ENCODE assay signal across 26 cellular contexts in genomic region chr16:51402239-51402638, GRCh38.
"Had no signal": no experiment of that assay in that cellular context is flagged by ENCODE, and none has a peak within 500 bp of the region (broad histone marks: within the 10 kb centered on the region; RNA-seq: fewer than 3 reads in every experiment).

No MANE protein-coding gene starts in this region.

- H3K4me3 Mint-ChIP-seq: effector memory CD8-positive, alpha-beta T cell; mesothelial cell of epicardium; naive B cell; natural killer cell treated with Interleukin-12 subunit alpha and Interleukin-12 subunit beta and Interleukin-15 and Interleukin-18, amount 100 ng/mL, for 72 hours; neural progenitor cell; stimulated activated naive CD8-positive, alpha-beta T cell treated with anti-CD3 and anti-CD28 coated beads, Interleukin-15, amount 100 ng/mL, for 72 hours; type B pancreatic cell had no signal

- H3K27me3 ChIP-seq: esophagus squamous epithelium, heart right ventricle, neural progenitor cell, spleen, testis, tibial artery had no signal

- H3K27me3 Mint-ChIP-seq: effector memory CD8-positive, alpha-beta T cell; naive B cell; natural killer cell treated with Interleukin-12 subunit alpha and Interleukin-12 subunit beta and Interleukin-15 and Interleukin-18, amount 100 ng/mL, for 72 hours; stimulated activated naive CD8-positive, alpha-beta T cell treated with anti-CD3 and anti-CD28 coated beads, Interleukin-15, amount 100 ng/mL, for 72 hours had no signal

- H3K27ac Mint-ChIP-seq: effector memory CD8-positive, alpha-beta T cell; mesothelial cell of epicardium; naive B cell; natural killer cell treated with Interleukin-12 subunit alpha and Interleukin-12 subunit beta and Interleukin-15 and Interleukin-18, amount 100 ng/mL, for 72 hours; neural progenitor cell; stimulated activated naive CD8-positive, alpha-beta T cell treated with anti-CD3 and anti-CD28 coated beads, Interleukin-15, amount 100 ng/mL, for 72 hours; type B pancreatic cell had no signal

- H3K9me3 ChIP-seq: esophagus squamous epithelium, mucosa of descending colon, psoas muscle, testis, tibial artery had no signal

- H3K36me3 ChIP-seq: esophagus squamous epithelium, heart right ventricle, neural progenitor cell, spleen, tibial artery had no signal

- H3K4me3 ChIP-seq: coronary artery, esophagus squamous epithelium, heart right ventricle, mucosa of descending colon, neural progenitor cell, psoas muscle, skin epidermis, spleen, testis, tibial artery had no signal

- DNase-seq: dermis blood vessel endothelial cell; effector memory CD8-positive, alpha-beta T cell; erythroblast; esophagus squamous epithelium; foreskin melanocyte; glutamatergic neuron; heart right ventricle; mesenchymal stem cell; mucosa of descending colon; naive B cell; posterior cingulate gyrus; psoas muscle; right cardiac atrium; spleen; stimulated activated naive CD4-positive, alpha-beta T cell; stimulated activated naive CD8-positive, alpha-beta T cell treated with anti-CD3 and anti-CD28 coated beads, Interleukin-15, amount 100 ng/mL, for 72 hours; testis; tibial artery had no signal

- H3K4me1 ChIP-seq: heart right ventricle, neural progenitor cell, psoas muscle, spleen, testis, tibial artery had no signal

- ATAC-seq: effector memory CD8-positive, alpha-beta T cell; heart right ventricle; mucosa of descending colon; natural killer cell treated with Interleukin-12 subunit alpha and Interleukin-12 subunit beta and Interleukin-15 and Interleukin-18, amount 100 ng/mL, for 72 hours; psoas muscle; right cardiac atrium; stimulated activated naive CD8-positive, alpha-beta T cell treated with anti-CD3 and anti-CD28 coated beads, Interleukin-15, amount 100 ng/mL, for 72 hours had no signal

- FAIRE-seq: endometrium, keratinocyte had no signal

- H3K4me2 ChIP-seq: neural progenitor cell had no signal

- H3K4me1 Mint-ChIP-seq: mesothelial cell of epicardium; naive B cell; neural progenitor cell; stimulated activated naive CD8-positive, alpha-beta T cell treated with anti-CD3 and anti-CD28 coated beads, Interleukin-15, amount 100 ng/mL, for 72 hours had no signal

- H3K9ac ChIP-seq: neural progenitor cell had no signal

- H3K36me3 Mint-ChIP-seq: mesothelial cell of epicardium; naive B cell; natural killer cell treated with Interleukin-12 subunit alpha and Interleukin-12 subunit beta and Interleukin-15 and Interleukin-18, amount 100 ng/mL, for 72 hours; neural progenitor cell; type B pancreatic cell had no signal

- H3K27ac ChIP-seq: coronary artery, heart right ventricle, neural progenitor cell, psoas muscle, skin epidermis, spleen, testis, tibial artery had no signal
